8 cellular contexts compared by ENCODE assay signal in the genomic region with DNA sequence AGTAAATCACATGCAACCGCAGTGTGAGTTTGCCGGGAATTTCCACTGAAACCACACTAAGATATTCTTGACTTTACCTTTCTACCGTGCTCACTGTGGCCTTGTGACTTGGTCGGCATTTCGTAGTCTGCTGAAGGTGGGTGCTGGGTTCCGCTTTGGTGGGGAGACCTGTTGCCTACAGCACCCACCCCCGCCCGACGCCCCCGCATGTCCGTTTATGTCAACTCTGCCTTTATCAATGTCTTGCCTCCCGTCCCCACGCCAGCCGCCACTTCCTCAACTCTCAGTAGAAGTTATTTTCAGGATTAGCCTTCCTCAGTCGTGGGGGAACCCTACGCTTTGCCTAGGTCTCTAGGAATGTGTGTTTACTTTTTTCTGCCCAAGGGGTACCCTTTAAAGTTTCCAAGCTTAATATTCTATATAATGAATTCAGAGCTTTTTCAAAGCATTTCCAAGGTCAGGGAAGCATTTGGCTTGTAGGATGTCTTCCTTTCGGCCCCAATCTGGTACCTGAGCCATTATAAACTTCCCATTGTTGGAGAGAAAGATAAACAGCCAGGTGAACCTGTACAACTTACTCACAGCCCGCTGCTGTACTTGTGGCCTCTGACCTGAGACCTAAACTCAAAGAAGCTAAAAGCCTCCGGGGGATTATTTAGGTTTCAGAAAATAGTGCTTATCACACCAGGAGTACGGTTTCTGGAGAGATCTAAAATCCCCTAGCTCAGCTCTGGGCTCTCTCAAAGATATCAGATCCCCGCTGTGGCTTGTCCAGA. TPM values are rescaled to one million over a fixed set of nuclear protein-coding genes. Genes with fewer than 3 reads are reported as not detected.
DNase-seq lines count a peak whose midpoint lies in the region; ATAC-seq and TF ChIP-seq lines count a peak whose summit lies in the region.

No MANE protein-coding gene starts in this region.

- peaks cover 11% of the 10 kb centered on the region for H3K27me3 Mint-ChIP-seq in activated CD4-positive, alpha-beta T cell treated with anti-CD3 and anti-CD28 coated beads, Interleukin-2, amount 10 ng/mL, durations not matched to agents 24 days and 14 days

- no peaks in the 10 kb centered on the region for H3K9me3 Mint-ChIP-seq in activated CD4-positive, alpha-beta T cell treated with anti-CD3 and anti-CD28 coated beads, Interleukin-2, amount 10 ng/mL, durations not matched to agents 24 days and 14 days

- peaks cover 4% of the 10 kb centered on the region for H3K36me3 Mint-ChIP-seq in activated CD4-positive, alpha-beta T cell treated with anti-CD3 and anti-CD28 coated beads, Interleukin-2, amount 10 ng/mL, durations not matched to agents 24 days and 14 days (ENCODE audit: low read depth)

- H3K4me3 Mint-ChIP-seq in activated CD4-positive, alpha-beta T cell treated with anti-CD3 and anti-CD28 coated beads, Interleukin-2, amount 10 ng/mL, durations not matched to agents 24 days and 14 days, result peak overlapping the region; percentile 63

- peak; percentile 27 for TF ChIP-seq POLR2A in GM18526 (IDR thresholded peaks at IDR 0.05; ENCODE audit: extremely low read depth, insufficient read length)
- peak; percentile 30 for TF ChIP-seq POLR2A in erythroblast (IDR thresholded peaks at IDR 0.05; ENCODE audit: low read length)

- DNase-seq in activated CD4-positive, alpha-beta T cell treated with anti-CD3 and anti-CD28 coated beads, Interleukin-2, amount 10 ng/mL, durations not matched to agents 24 days and 14 days, result peak; percentile 84
- peak; percentile 47 to 56 for DNase-seq in erythroblast (lab: John Stamatoyannopoulos, UW)
- DNase-seq in stimulated activated CD8-positive, alpha-beta memory T cell treated with anti-CD3 and anti-CD28 coated beads, Interleukin-15, amount 100 ng/mL, for 4 hours (ENCODE audit: low read depth in 2 of 2), result peak; percentile 62 to 80
- DNase-seq in NCI-H128 (lab: John Stamatoyannopoulos, UW; ENCODE audit: unreplicated experiment), result no peak
- no peak for DNase-seq in inferior parietal cortex (ENCODE audit: extremely low spot score)
- DNase-seq in T1000 (lab: John Stamatoyannopoulos, UW), result no peak

- ATAC-seq in HG03196 (IDR thresholded peaks at IDR 0.05; ENCODE audit: unreplicated experiment), result peak; percentile 32

- peak overlapping the region; percentile 75 for H3K27ac Mint-ChIP-seq in activated CD4-positive, alpha-beta T cell treated with anti-CD3 and anti-CD28 coated beads, Interleukin-2, amount 10 ng/mL, durations not matched to agents 24 days and 14 days

- intact Hi-C loops in activated CD4-positive, alpha-beta T cell treated with anti-CD3 and anti-CD28 coated beads, Interleukin-2, amount 10 ng/mL, durations not matched to agents 24 days and 14 days (cut with micrococcal nuclease), result loop anchor here (1.0 to 2.0 kb wide), 2 partner anchors 28 to 55 kb away; partner anchors contain the start of gene TBC1D7

- H3K4me1 Mint-ChIP-seq in activated CD4-positive, alpha-beta T cell treated with anti-CD3 and anti-CD28 coated beads, Interleukin-2, amount 10 ng/mL, durations not matched to agents 24 days and 14 days, result peaks cover 22% of the 10 kb centered on the region

RNA-seq across cellular contexts. Expression of gene TBC1D7, which starts 54.2 kb away (rescaled TPM):
- total RNA-seq in activated CD4-positive, alpha-beta T cell treated with anti-CD3 and anti-CD28 coated beads, Interleukin-2, amount 10 ng/mL, durations not matched to agents 24 days and 14 days, result 25.1 and 26.8 TPM in 2 replicates

Comparison
In these comparisons a context has a peak if more than half of its experiments do, and no peak if none do; other contexts are left out.
1. DNase-seq: peak in activated CD4-positive, alpha-beta T cell treated with anti-CD3 and anti-CD28 coated beads, Interleukin-2, amount 10 ng/mL, durations not matched to agents 24 days and 14 days (single experiment), erythroblast (2 of 2) and stimulated activated CD8-positive, alpha-beta memory T cell treated with anti-CD3 and anti-CD28 coated beads, Interleukin-15, amount 100 ng/mL, for 4 hours (2 of 2); none in NCI-H128 (single experiment), inferior parietal cortex (single experiment) and T1000 (single experiment).